Comparison of ENCODE assay signal across 10 cellular contexts in the genomic region with DNA sequence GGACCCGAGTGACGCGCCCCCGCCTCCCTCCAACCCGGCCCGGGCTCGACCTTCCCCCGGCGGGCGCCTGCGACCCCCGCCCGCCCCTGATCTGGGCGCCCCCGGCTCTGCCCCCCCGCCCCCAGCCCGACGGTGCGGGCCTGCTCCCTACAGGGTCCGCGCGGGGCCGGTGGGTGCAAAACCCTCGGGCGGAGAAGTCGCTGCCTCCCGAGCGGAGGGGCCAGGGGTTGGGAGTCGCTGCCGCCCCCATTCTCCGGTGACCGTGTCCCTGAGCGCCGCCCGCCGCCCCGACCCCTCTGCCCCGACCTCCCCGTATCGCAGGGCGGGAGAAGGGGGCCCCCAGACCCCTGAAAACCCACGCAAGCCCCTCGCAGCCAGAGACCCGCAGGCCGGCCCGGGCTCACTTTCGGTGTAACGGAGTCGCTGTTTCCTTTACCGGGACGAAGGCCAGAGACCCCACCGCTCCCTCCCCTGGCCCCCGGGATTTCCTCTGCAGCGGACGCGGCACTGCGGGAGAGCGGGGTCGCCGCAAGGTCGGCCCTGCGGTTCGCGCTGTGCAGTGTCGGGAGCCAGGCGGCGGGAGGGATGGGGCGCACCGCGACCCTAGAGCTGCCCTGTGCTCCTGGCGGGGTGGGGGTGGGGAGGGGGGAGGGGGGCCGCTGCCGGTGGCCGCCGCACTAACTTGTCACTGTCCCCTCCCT. TPM values are rescaled to one million over a fixed set of nuclear protein-coding genes. Genes with fewer than 3 reads are reported as not detected.
DNase-seq lines count a peak whose midpoint lies in the region; ATAC-seq, FAIRE-seq and TF ChIP-seq lines count a peak whose summit lies in the region.
"Had no signal": no experiment of that assay in that cellular context is flagged by ENCODE, and none has a peak within 500 bp of the region (broad histone marks: within the 10 kb centered on the region; RNA-seq: fewer than 3 reads in every experiment).

No MANE protein-coding gene starts in this region.

- H3K9ac ChIP-seq in SK-N-SH: no peak overlapping the region
- H3K9ac ChIP-seq in kidney (ENCODE audit: low read length in 2 of 2): no peak overlapping the region

- H3K4me1 Mint-ChIP-seq in stimulated activated naive B cell treated with anti-CD40 and anti-IgM and Interleukin-4, amounts not matched to agents 10 μg/mL and 1 μg/mL and 100 μg/mL, for 72 hours: peaks cover 2 to 8% of the 10 kb centered on the region in 2 donors
- H3K4me1 Mint-ChIP-seq in CD8-positive, alpha-beta memory T cell: peaks cover 5 to 8% (median 5%) of the 10 kb centered on the region in 3 donors

- H3K4me2 ChIP-seq in SK-N-SH: peak overlapping the region; percentile 52; the same call in 1 of the 2 replicates

- no peaks in the 10 kb centered on the region for H3K9me2 ChIP-seq in SK-N-SH

- intact Hi-C loops in kidney (cut with DNase I): no loop called here

- CTCF ChIA-PET in SK-N-SH (lab: Yijun Ruan, JAX): no interaction called here
- CTCF ChIA-PET in CD8-positive, alpha-beta memory T cell (lab: Charles Lee): no interaction called here

- H3K4me3 Mint-ChIP-seq in stimulated activated naive B cell treated with anti-CD40 and anti-IgM and Interleukin-4, amounts not matched to agents 10 μg/mL and 1 μg/mL and 100 μg/mL, for 72 hours: peak overlapping the region; percentile 31 to 45
- H3K4me3 Mint-ChIP-seq in CD8-positive, alpha-beta memory T cell: peak overlapping the region in 3 of 7 donors; percentile 15 to 59 (median 28)

- peaks cover 0 to 20% of the 10 kb centered on the region in 2 experiments; a peak in 1 of 4 replicates for H3K4me1 ChIP-seq in SK-N-SH (ENCODE audit: control insufficient read depth in 1 of 2, insufficient read depth in 2 of 2, low read depth in 1 of 2, low read length in 1 of 2)
- H3K4me1 ChIP-seq in kidney (ENCODE audit: control insufficient read depth in 1 of 2, insufficient read depth in 1 of 2, low read depth in 1 of 2, low read length in 2 of 2): no peaks in the 10 kb centered on the region
- H3K4me1 ChIP-seq in CD8-positive, alpha-beta memory T cell (ENCODE audit: insufficient read depth, low read length): no peaks in the 10 kb centered on the region

- H3K9me3 ChIP-seq in SK-N-SH (no peaks in the 10 kb centered on the region), WERI-Rb-1 (ENCODE audit: severe bottlenecking) (peaks cover 8% of the 10 kb centered on the region), kidney (ENCODE audit: control insufficient read depth in 1 of 2, low read length in 2 of 2) (peaks cover 2 to 3% of the 10 kb centered on the region in 2 donors)
- H3K9me3 ChIP-seq in CD8-positive, alpha-beta memory T cell (ENCODE audit: low read length): no peaks in the 10 kb centered on the region

- POLR2A ChIA-PET in SK-N-SH (lab: Yijun Ruan, JAX): interaction anchor here (0.6 kb wide), 1 partner anchor 43 kb away, joined by 3 read pairs; no protein-coding TSS in a partner anchor
- POLR2A ChIA-PET in CD8-positive, alpha-beta memory T cell (lab: Charles Lee): no interaction called here

- no peak for FAIRE-seq in kidney (lab: Jason Lieb, UNC)

- no peaks in the 10 kb centered on the region for H4K20me1 ChIP-seq in SK-N-SH (ENCODE audit: insufficient read depth)

- H3K27me3 ChIP-seq in SK-N-SH (ENCODE audit: insufficient read depth) (peaks cover 26% of the 10 kb centered on the region), WERI-Rb-1 (ENCODE audit: insufficient read depth, low read depth, severe bottlenecking) (no peaks in the 10 kb centered on the region)
- H3K27me3 ChIP-seq in CD8-positive, alpha-beta memory T cell (ENCODE audit: insufficient read depth, low read length, poor library complexity, severe bottlenecking): peaks cover 37% of the 10 kb centered on the region

- DNase-seq in SK-N-SH: peak; percentile 90
- DNase-seq in WERI-Rb-1: peak; percentile 54
- peak; percentile 61 for DNase-seq in kidney
- DNase-seq in stimulated activated naive B cell treated with anti-CD40 and anti-IgM and Interleukin-4, amounts not matched to agents 10 μg/mL and 1 μg/mL and 100 μg/mL, for 72 hours: no peak
- no peak for DNase-seq in CD8-positive, alpha-beta memory T cell
- DNase-seq in CD1c-positive myeloid dendritic cell (ENCODE audit: extremely low spot score): no peak
- DNase-seq: NCI-H2029 treated with DMSO at 0.1 percent for 48 hours had no signal

- 29% methylated on average over 8 of the region's 75 CpGs for WGBS in SK-N-SH (ENCODE audit: low lambda C conversion rate)

- H3K36me3 Mint-ChIP-seq in stimulated activated naive B cell treated with anti-CD40 and anti-IgM and Interleukin-4, amounts not matched to agents 10 μg/mL and 1 μg/mL and 100 μg/mL, for 72 hours: peaks cover 0 to 2% of the 10 kb centered on the region in 2 donors
- H3K36me3 Mint-ChIP-seq in CD8-positive, alpha-beta memory T cell: peaks cover 0 to 7% (median 0%) of the 10 kb centered on the region in 3 donors

- peaks cover 2 to 3% of the 10 kb centered on the region in 2 donors for H3K9me3 Mint-ChIP-seq in stimulated activated naive B cell treated with anti-CD40 and anti-IgM and Interleukin-4, amounts not matched to agents 10 μg/mL and 1 μg/mL and 100 μg/mL, for 72 hours
- H3K9me3 Mint-ChIP-seq in CD8-positive, alpha-beta memory T cell: no peaks in the 10 kb centered on the region
- H3K9me3 Mint-ChIP-seq: activated T-helper 2 cell treated with anti-CD3 and anti-CD28 coated beads, Interferon-gamma antibody, Interleukin-2, Interleukin-4, amounts not matched to agents 10 μg/mL and 5 μg/mL and 100 μg/mL, durations not matched to agents 14 hours and 24 hours and 36 hours had no signal

- no peak overlapping the region for H2AFZ ChIP-seq in SK-N-SH (ENCODE audit: low read depth)

- H3K36me3 ChIP-seq in SK-N-SH (replicated peaks in 1 of 2; ENCODE audit: control insufficient read depth in 1 of 2, insufficient read depth in 2 of 2, low read length in 1 of 2) (no peaks in the 10 kb centered on the region), WERI-Rb-1 (peaks cover 31% of the 10 kb centered on the region), kidney (ENCODE audit: control insufficient read depth in 1 of 2, insufficient read depth in 2 of 2, low read length in 2 of 2) (no peaks in the 10 kb centered on the region)
- no peaks in the 10 kb centered on the region for H3K36me3 ChIP-seq in CD8-positive, alpha-beta memory T cell (ENCODE audit: insufficient read depth, low read length)

- TF ChIP-seq RAD21 in SK-N-SH (IDR thresholded peaks at IDR 0.05; ENCODE audit: low read length): no peak

- TF ChIP-seq CTCF in SK-N-SH (IDR thresholded peaks at IDR 0.05) (no peak), WERI-Rb-1 (IDR thresholded peaks at IDR 0.05; ENCODE audit: low read depth, low read length) (no peak), kidney (IDR thresholded peaks at IDR 0.05; ENCODE audit: borderline replicate concordance, extremely low read depth, insufficient read depth) (no peak)

- ATAC-seq in SK-N-SH treated with all-trans-retinoic acid at 6 μM for 48 hours (no peak), GM18505 (IDR thresholded peaks at IDR 0.05; ENCODE audit: unreplicated experiment) (no peak)
- ATAC-seq in stimulated activated naive B cell treated with anti-CD40 and anti-IgM and Interleukin-4, amounts not matched to agents 10 μg/mL and 1 μg/mL and 100 μg/mL, for 72 hours (replicated peaks): no peak

- no peak overlapping the region; a peak in 1 of 4 replicates for H3K27ac ChIP-seq in SK-N-SH (ENCODE audit: low read depth in 2 of 2, low read length in 1 of 2)
- H3K27ac ChIP-seq in WERI-Rb-1: peak overlapping the region; percentile 88
- H3K27ac ChIP-seq in kidney (ENCODE audit: low read depth in 2 of 2, low read length in 2 of 2): no peak overlapping the region
- H3K27ac ChIP-seq in CD8-positive, alpha-beta memory T cell (ENCODE audit: low read depth, low read length): no peak overlapping the region

- TF ChIP-seq POLR2A in GM18505 (IDR thresholded peaks at IDR 0.05; ENCODE audit: borderline replicate concordance, extremely low read depth, insufficient read depth, insufficient read length): no peak

- H3K27me3 Mint-ChIP-seq in stimulated activated naive B cell treated with anti-CD40 and anti-IgM and Interleukin-4, amounts not matched to agents 10 μg/mL and 1 μg/mL and 100 μg/mL, for 72 hours: peaks cover 60 to 72% of the 10 kb centered on the region in 2 donors
- H3K27me3 Mint-ChIP-seq in CD8-positive, alpha-beta memory T cell: peaks cover 31 to 45% of the 10 kb centered on the region in 2 donors

- no peak for TF ChIP-seq EP300 in SK-N-SH (IDR thresholded peaks at IDR 0.05; ENCODE audit: borderline replicate concordance in 1 of 2, low read depth in 1 of 2, low read length in 1 of 2)

- H3K79me2 ChIP-seq in SK-N-SH (ENCODE audit: insufficient read depth): no peaks in the 10 kb centered on the region

- no peak overlapping the region for H3K27ac Mint-ChIP-seq in stimulated activated naive B cell treated with anti-CD40 and anti-IgM and Interleukin-4, amounts not matched to agents 10 μg/mL and 1 μg/mL and 100 μg/mL, for 72 hours
- H3K27ac Mint-ChIP-seq in CD8-positive, alpha-beta memory T cell: no peak overlapping the region
- H3K27ac Mint-ChIP-seq: activated T-helper 2 cell treated with anti-CD3 and anti-CD28 coated beads, Interferon-gamma antibody, Interleukin-2, Interleukin-4, amounts not matched to agents 10 μg/mL and 5 μg/mL and 100 μg/mL, durations not matched to agents 14 hours and 24 hours and 36 hours had no signal

- H3K4me3 ChIP-seq in SK-N-SH (ENCODE audit: low read depth in 2 of 2, low read length in 1 of 2): peak overlapping the region in 1 of 2 experiments; percentile 33; a peak in 1 of 4 replicates
- peak overlapping the region; percentile 54 for H3K4me3 ChIP-seq in WERI-Rb-1 (ENCODE audit: low read depth, low read length)
- no peak overlapping the region for H3K4me3 ChIP-seq in kidney (ENCODE audit: low read length in 2 of 2)
- H3K4me3 ChIP-seq in CD8-positive, alpha-beta memory T cell (ENCODE audit: low read length): no peak overlapping the region

- no peaks in the 10 kb centered on the region for H3F3A ChIP-seq in SK-N-SH (replicated peaks; ENCODE audit: insufficient read depth)

TF ChIP-seq in SK-N-SH treated with all-trans-retinoic acid at 6 μM for 48 hours, 23 proteins besides CTCF, POLR2A, EP300 and RAD21 (continues in another document):
- no peak for TF ChIP-seq TOX (CRISPR knock-in tag; IDR thresholded peaks at IDR 0.05; ENCODE audit: borderline replicate concordance)
- TF ChIP-seq OSR1 (CRISPR knock-in tag; IDR thresholded peaks at IDR 0.05): no peak
- no peak for TF ChIP-seq ZC3H10 (CRISPR knock-in tag; IDR thresholded peaks at IDR 0.05)
- no peak for TF ChIP-seq TCF4 (CRISPR knock-in tag; IDR thresholded peaks at IDR 0.05; ENCODE audit: borderline replicate concordance)
- no peak for TF ChIP-seq ZNF70 (CRISPR knock-in tag; IDR thresholded peaks at IDR 0.05)

RNA-seq across cellular contexts. Expression of a gene that starts 0.7 kb away (rescaled TPM):
- polyA plus RNA-seq in SK-N-SH (2012; rRNA removed): 0.56 and 0.65 TPM in 2 replicates
- polyA plus RNA-seq in SK-N-SH (2012; cell fraction: cytosol; rRNA removed): 0.86 and 1.2 TPM in 2 replicates
- polyA plus RNA-seq in SK-N-SH (2012; cell fraction: nucleus; rRNA removed): 0.66 and 1.7 TPM in 2 replicates
- 10.2 TPM for total RNA-seq in kidney
- polyA plus RNA-seq in kidney (ENCODE audit: insufficient read depth, low read depth, low replicate concordance): 3.9 TPM
- total RNA-seq in CD8-positive, alpha-beta memory T cell: under 1 TPM; 0.13 to 0.16 TPM
- not detected for polyA plus RNA-seq in CD8-positive, alpha-beta memory T cell

Comparison
In these comparisons a context has a peak if more than half of its experiments do, and no peak if none do; other contexts are left out.
1. DNase-seq: peak in SK-N-SH (single experiment), WERI-Rb-1 (single experiment) and kidney (single experiment); none in stimulated activated naive B cell treated with anti-CD40 and anti-IgM and Interleukin-4, amounts not matched to agents 10 μg/mL and 1 μg/mL and 100 μg/mL, for 72 hours (single experiment), CD8-positive, alpha-beta memory T cell (0 of 5) and CD1c-positive myeloid dendritic cell (single experiment).